12 cellular contexts compared by ENCODE assay signal in the genomic region with DNA sequence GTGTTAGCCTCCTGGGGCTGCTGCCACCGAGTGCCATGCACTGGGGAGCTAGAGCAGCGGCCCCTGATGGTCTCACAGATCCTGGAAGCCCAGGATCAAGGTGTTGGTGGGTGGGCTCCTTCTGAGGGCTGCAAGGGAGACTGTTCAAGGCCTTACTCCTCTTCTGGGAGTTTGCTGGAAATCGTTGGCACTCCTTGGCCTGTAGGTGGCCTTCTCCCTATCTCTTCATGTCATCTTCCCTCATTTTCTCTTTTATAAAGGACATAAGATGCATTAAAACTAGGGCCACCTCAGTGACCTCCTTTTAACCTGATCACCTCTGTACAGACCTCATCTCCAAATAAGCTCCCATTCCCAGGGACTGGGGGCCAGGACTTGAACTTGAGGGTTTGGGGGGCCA. TPM values are rescaled to one million over a fixed set of nuclear protein-coding genes. Genes with fewer than 3 reads are reported as not detected.
DNase-seq lines count a peak whose midpoint lies in the region; ATAC-seq and TF ChIP-seq lines count a peak whose summit lies in the region.
"Had no signal": no experiment of that assay in that cellular context is flagged by ENCODE, and none has a peak within 500 bp of the region (broad histone marks: within the 10 kb centered on the region; RNA-seq: fewer than 3 reads in every experiment).

No MANE protein-coding gene starts in this region.

- DNase-seq in BJ (ENCODE audit: low read depth) (no peak), GM23338 (ENCODE audit: low spot score) (peak; percentile 56), fibroblast of villous mesenchyme (ENCODE audit: low read depth) (no peak), hepatocyte (ENCODE audit: low spot score) (no peak), GDM1 (lab: John Stamatoyannopoulos, UW) (no peak), NCI-H1436 (lab: John Stamatoyannopoulos, UW) (no peak)
- no peak for DNase-seq in stimulated activated CD4-positive, alpha-beta T cell treated with anti-CD3 and anti-CD28 coated beads, Interleukin-12 subunit alpha, Interleukin-12 subunit beta, amount 100 ng/mL, for 4 hours
- DNase-seq: amygdala, mucosa of descending colon, T-helper 9 cell had no signal

- no peak overlapping the region for H3K4me3 Mint-ChIP-seq in GM23338

- no peak overlapping the region for H3K27ac ChIP-seq in GM23338 (ENCODE audit: low read depth)
- H3K27ac ChIP-seq in hepatocyte, result no peak overlapping the region
- H3K27ac ChIP-seq: HL-60 had no signal

- POLR2A ChIA-PET in BJ (lab: Charles Lee), result no interaction called here

- H3K9me3 Mint-ChIP-seq in GM23338, result no peaks in the 10 kb centered on the region; the same call in 1 of the 3 replicates

- H3F3A ChIP-seq in GM23338 (replicated peaks; ENCODE audit: low read depth), result no peaks in the 10 kb centered on the region

- H3K27me3 ChIP-seq in BJ (ENCODE audit: control insufficient read depth, insufficient read depth, low read length) (no peaks in the 10 kb centered on the region; the same call in 1 of the 2 replicates), GM23338 (ENCODE audit: insufficient read depth) (no peaks in the 10 kb centered on the region), hepatocyte (no peaks in the 10 kb centered on the region)

- peaks cover 5% of the 10 kb centered on the region; the same call in 2 of the 3 replicates for H3K4me1 Mint-ChIP-seq in GM23338

- peaks cover 6% of the 10 kb centered on the region for H3K27me3 Mint-ChIP-seq in GM23338 (ENCODE audit: insufficient read depth, low read depth, poor library complexity)

- H3K36me3 Mint-ChIP-seq in GM23338 (ENCODE audit: low read depth), result no peaks in the 10 kb centered on the region

- H2AFZ ChIP-seq in GM23338 (no peak overlapping the region), hepatocyte (no peak overlapping the region)

- H3K79me2 ChIP-seq in GM23338 (replicated peaks; ENCODE audit: insufficient read depth) (no peaks in the 10 kb centered on the region), hepatocyte (no peaks in the 10 kb centered on the region)

- peak; percentile 47 for ATAC-seq in GM23338
- ATAC-seq in SK-N-SH treated with all-trans-retinoic acid at 6 μM for 48 hours, result peak; percentile 60
- ATAC-seq: mucosa of descending colon had no signal

- no peak overlapping the region for H3K27ac Mint-ChIP-seq in GM23338

- H3K4me2 ChIP-seq in GM23338 (no peak overlapping the region), hepatocyte (no peak overlapping the region)

- no peaks in the 10 kb centered on the region; the same call in 1 of the 2 replicates for H3K4me1 ChIP-seq in GM23338 (ENCODE audit: insufficient read depth)
- no peaks in the 10 kb centered on the region for H3K4me1 ChIP-seq in hepatocyte (ENCODE audit: insufficient read depth)

- CTCF ChIA-PET in BJ (lab: Yijun Ruan, JAX), result no interaction called here

- H3K9me2 ChIP-seq in GM23338 (ENCODE audit: insufficient read depth) (no peaks in the 10 kb centered on the region), hepatocyte (replicated peaks; ENCODE audit: insufficient read depth) (no peaks in the 10 kb centered on the region)

- H3K36me3 ChIP-seq in BJ (ENCODE audit: control insufficient read depth, insufficient read depth, low read length) (no peaks in the 10 kb centered on the region), GM23338 (ENCODE audit: insufficient read depth) (no peaks in the 10 kb centered on the region), hepatocyte (replicated peaks; ENCODE audit: insufficient read depth, low read depth) (no peaks in the 10 kb centered on the region)

- WGBS in hepatocyte (ENCODE audit: low lambda C conversion rate, missing lambda C conversion rate), result 48% methylated on average over 3 of the region's 3 CpGs

- H3K4me3 ChIP-seq in BJ (ENCODE audit: low read depth, low read length) (no peak overlapping the region), GM23338 (no peak overlapping the region), fibroblast of villous mesenchyme (ENCODE audit: low read depth, low read length) (no peak overlapping the region), hepatocyte (no peak overlapping the region)
- H3K4me3 ChIP-seq: mucosa of descending colon had no signal

- H4K20me1 ChIP-seq in GM23338 (replicated peaks; ENCODE audit: insufficient read depth) (no peaks in the 10 kb centered on the region), hepatocyte (ENCODE audit: insufficient read depth, poor library complexity, severe bottlenecking) (no peaks in the 10 kb centered on the region)

- TF ChIP-seq CTCF in BJ (IDR thresholded peaks at IDR 0.05; ENCODE audit: insufficient read depth, low read depth, low read length) (peak; percentile 32), GM23338 (conservative IDR thresholded peaks at IDR 0.05; ENCODE audit: low read depth in 2 of 2) (peak; percentile 54), fibroblast of villous mesenchyme (IDR thresholded peaks at IDR 0.05; ENCODE audit: insufficient read depth, low read depth, low read length) (peak; percentile 29), hepatocyte (IDR thresholded peaks at IDR 0.05; ENCODE audit: poor library complexity) (no peak)

- no peaks in the 10 kb centered on the region for H3K9me3 ChIP-seq in hepatocyte (ENCODE audit: low read depth)
- H3K9me3 ChIP-seq: mucosa of descending colon had no signal

TF ChIP-seq in GM23338, 12 proteins besides CTCF, POLR2A, EP300 and RAD21 (continues in another document):
- no peak for TF ChIP-seq EZH2phosphoT487 (IDR thresholded peaks at IDR 0.05; ENCODE audit: unreplicated experiment)
- no peak for TF ChIP-seq CREB1 (CRISPR knock-in tag; IDR thresholded peaks at IDR 0.05; ENCODE audit: low read depth)
- no peak for TF ChIP-seq ETS1 (IDR thresholded peaks at IDR 0.05)
- TF ChIP-seq EZH2 (IDR thresholded peaks at IDR 0.05; ENCODE audit: low read depth, unreplicated experiment), result no peak
- TF ChIP-seq ZNF331 (CRISPR knock-in tag; IDR thresholded peaks at IDR 0.05; ENCODE audit: low read depth), result no peak
- TF ChIP-seq STAT1 (IDR thresholded peaks at IDR 0.05; ENCODE audit: unreplicated experiment), result no peak
- no peak for TF ChIP-seq JUNB (IDR thresholded peaks at IDR 0.05; ENCODE audit: unreplicated experiment)
- no peak for TF ChIP-seq ZNF114 (CRISPR knock-in tag; IDR thresholded peaks at IDR 0.05)
- TF ChIP-seq NANOG (IDR thresholded peaks at IDR 0.05; ENCODE audit: borderline replicate concordance), result no peak

TF ChIP-seq in SK-N-SH treated with all-trans-retinoic acid at 6 μM for 48 hours, 23 proteins besides CTCF, POLR2A, EP300 and RAD21:
- TF ChIP-seq ZNF565 (CRISPR knock-in tag; conservative IDR thresholded peaks at IDR 0.05; ENCODE audit: low read depth), result no peak
- TF ChIP-seq ESRRG (CRISPR knock-in tag; IDR thresholded peaks at IDR 0.05), result no peak
- TF ChIP-seq ZNF70 (CRISPR knock-in tag; IDR thresholded peaks at IDR 0.05), result no peak
- no peak for TF ChIP-seq TOX (CRISPR knock-in tag; IDR thresholded peaks at IDR 0.05; ENCODE audit: borderline replicate concordance)

RNA-seq across cellular contexts. Expression of gene ZNF862, which starts 27.0 kb away (rescaled TPM):
- polyA plus RNA-seq in BJ (2011; rRNA removed) (15.7 and 20.4 TPM in 2 replicates), GM23338 (2016; fragmentation: Nextera tagmentation; extraction: Ambion mirVana) (0.64 and 0.94 TPM in 2 replicates), hepatocyte (3.0 and 3.5 TPM in 2 replicates)
- polyA minus RNA-seq in BJ (2011; rRNA and poly(A)+ RNA removed), result 11.8 and 19.2 TPM in 2 replicates
- 1.6 and 2.3 TPM in 2 replicates for total RNA-seq in GM23338 (2014; rRNA removed; shearing (Covaris generic))
- total RNA-seq in fibroblast of villous mesenchyme (7.4 and 8.2 TPM in 2 replicates), hepatocyte (7.9 and 9.2 TPM in 2 replicates)

RNA-seq across cellular contexts. Expression of gene ZNF467, which starts 37.8 kb away (rescaled TPM):
- 0.92 and 1.6 TPM in 2 replicates for polyA plus RNA-seq in BJ (2011; rRNA removed)
- polyA minus RNA-seq in BJ (2011; rRNA and poly(A)+ RNA removed), result 0.36 and 0.47 TPM in 2 replicates
- total RNA-seq in GM23338 (2014; rRNA removed; shearing (Covaris generic)), result 0.10 and 0.19 TPM in 2 replicates
- 0.30 and 0.40 TPM in 2 replicates for polyA plus RNA-seq in GM23338 (2016; fragmentation: Nextera tagmentation; extraction: Ambion mirVana)
- total RNA-seq in fibroblast of villous mesenchyme, result 1.3 and 1.6 TPM in 2 replicates
- 5.9 and 7.8 TPM in 2 replicates for total RNA-seq in hepatocyte
- 15.6 and 21.9 TPM in 2 replicates for polyA plus RNA-seq in hepatocyte
